Comparison of ENCODE assay signal across 2 cellular contexts in the genomic region with DNA sequence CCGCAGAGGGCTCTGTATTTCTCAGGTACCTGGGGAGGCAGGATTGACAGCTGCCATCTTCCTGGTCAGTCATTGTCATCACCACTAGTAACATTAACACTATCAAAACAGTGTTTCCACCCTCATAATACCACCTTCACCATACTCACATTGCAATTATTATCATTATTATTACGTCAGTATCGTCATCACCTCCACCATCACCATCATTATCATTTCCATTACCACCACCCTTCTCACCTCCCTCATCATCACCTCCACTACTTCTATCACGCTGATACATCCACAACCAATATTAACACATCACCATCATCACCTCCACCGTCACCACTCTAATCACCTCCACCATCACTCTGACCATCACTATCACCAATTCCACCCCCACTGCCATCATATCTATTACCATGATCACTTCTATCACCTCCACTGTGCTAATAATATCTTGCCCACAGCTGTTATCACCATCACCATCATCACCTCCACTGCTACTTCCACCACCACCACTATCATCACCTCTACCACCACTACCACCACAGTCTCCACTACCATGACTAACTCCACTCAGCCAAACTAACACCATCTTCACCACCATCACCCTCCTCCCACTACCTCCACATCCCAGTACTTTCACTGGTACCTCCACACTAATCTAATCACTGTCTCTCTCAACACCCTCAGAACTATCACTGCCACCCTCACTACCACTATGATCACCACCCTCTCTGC.
TF ChIP-seq lines count a peak whose summit lies in the region.

No MANE protein-coding gene starts in this region.

TF ChIP-seq in HepG2, 621 proteins besides CTCF, POLR2A, EP300 and RAD21 (continued from another document):
- TF ChIP-seq ATF7 (IDR thresholded peaks at IDR 0.05) (peak; percentile 46; the same call in 1 of the 2 replicates), ATF7 (CRISPR knock-in tag; IDR thresholded peaks at IDR 0.05) (no peak)
- TF ChIP-seq, protein P1, sequence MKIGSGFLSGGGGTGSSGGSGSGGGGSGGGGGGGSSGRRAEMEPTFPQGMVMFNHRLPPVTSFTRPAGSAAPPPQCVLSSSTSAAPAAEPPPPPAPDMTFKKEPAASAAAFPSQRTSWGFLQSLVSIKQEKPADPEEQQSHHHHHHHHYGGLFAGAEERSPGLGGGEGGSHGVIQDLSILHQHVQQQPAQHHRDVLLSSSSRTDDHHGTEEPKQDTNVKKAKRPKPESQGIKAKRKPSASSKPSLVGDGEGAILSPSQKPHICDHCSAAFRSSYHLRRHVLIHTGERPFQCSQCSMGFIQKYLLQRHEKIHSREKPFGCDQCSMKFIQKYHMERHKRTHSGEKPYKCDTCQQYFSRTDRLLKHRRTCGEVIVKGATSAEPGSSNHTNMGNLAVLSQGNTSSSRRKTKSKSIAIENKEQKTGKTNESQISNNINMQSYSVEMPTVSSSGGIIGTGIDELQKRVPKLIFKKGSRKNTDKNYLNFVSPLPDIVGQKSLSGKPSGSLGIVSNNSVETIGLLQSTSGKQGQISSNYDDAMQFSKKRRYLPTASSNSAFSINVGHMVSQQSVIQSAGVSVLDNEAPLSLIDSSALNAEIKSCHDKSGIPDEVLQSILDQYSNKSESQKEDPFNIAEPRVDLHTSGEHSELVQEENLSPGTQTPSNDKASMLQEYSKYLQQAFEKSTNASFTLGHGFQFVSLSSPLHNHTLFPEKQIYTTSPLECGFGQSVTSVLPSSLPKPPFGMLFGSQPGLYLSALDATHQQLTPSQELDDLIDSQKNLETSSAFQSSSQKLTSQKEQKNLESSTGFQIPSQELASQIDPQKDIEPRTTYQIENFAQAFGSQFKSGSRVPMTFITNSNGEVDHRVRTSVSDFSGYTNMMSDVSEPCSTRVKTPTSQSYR (CRISPR knock-in tag; IDR thresholded peaks at IDR 0.05; ENCODE audit: borderline replicate concordance): no peak

TF ChIP-seq in neural cell, 6 proteins besides CTCF, POLR2A, EP300 and RAD21:
- TF ChIP-seq, protein P2, sequence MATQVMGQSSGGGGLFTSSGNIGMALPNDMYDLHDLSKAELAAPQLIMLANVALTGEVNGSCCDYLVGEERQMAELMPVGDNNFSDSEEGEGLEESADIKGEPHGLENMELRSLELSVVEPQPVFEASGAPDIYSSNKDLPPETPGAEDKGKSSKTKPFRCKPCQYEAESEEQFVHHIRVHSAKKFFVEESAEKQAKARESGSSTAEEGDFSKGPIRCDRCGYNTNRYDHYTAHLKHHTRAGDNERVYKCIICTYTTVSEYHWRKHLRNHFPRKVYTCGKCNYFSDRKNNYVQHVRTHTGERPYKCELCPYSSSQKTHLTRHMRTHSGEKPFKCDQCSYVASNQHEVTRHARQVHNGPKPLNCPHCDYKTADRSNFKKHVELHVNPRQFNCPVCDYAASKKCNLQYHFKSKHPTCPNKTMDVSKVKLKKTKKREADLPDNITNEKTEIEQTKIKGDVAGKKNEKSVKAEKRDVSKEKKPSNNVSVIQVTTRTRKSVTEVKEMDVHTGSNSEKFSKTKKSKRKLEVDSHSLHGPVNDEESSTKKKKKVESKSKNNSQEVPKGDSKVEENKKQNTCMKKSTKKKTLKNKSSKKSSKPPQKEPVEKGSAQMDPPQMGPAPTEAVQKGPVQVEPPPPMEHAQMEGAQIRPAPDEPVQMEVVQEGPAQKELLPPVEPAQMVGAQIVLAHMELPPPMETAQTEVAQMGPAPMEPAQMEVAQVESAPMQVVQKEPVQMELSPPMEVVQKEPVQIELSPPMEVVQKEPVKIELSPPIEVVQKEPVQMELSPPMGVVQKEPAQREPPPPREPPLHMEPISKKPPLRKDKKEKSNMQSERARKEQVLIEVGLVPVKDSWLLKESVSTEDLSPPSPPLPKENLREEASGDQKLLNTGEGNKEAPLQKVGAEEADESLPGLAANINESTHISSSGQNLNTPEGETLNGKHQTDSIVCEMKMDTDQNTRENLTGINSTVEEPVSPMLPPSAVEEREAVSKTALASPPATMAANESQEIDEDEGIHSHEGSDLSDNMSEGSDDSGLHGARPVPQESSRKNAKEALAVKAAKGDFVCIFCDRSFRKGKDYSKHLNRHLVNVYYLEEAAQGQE (IDR thresholded peaks at IDR 0.05; ENCODE audit: borderline replicate concordance): no peak
- TF ChIP-seq TAF1 (IDR thresholded peaks at IDR 0.05; ENCODE audit: low read depth) (no peak), POLR2AphosphoS5 (IDR thresholded peaks at IDR 0.05) (no peak), EZH2 (IDR thresholded peaks at IDR 0.05; ENCODE audit: borderline replicate concordance, insufficient read depth, low read length, poor library complexity, severe bottlenecking) (no peak), SMC3 (conservative IDR thresholded peaks at IDR 0.05; ENCODE audit: poor library complexity) (no peak), MXI1 (conservative IDR thresholded peaks at IDR 0.05; ENCODE audit: poor library complexity, severe bottlenecking) (no peak)
TF ChIP-seq in neural cell: peak in this region for 0.
